ENCODE assay signal across 24 cellular contexts in genomic region chr12:29133680-29134079, GRCh38.
"Had no signal": no experiment of that assay in that cellular context is flagged by ENCODE, and none has a peak within 500 bp of the region (broad histone marks: within the 10 kb centered on the region; RNA-seq: fewer than 3 reads in every experiment).

No MANE protein-coding gene starts in this region.

- H3K27ac ChIP-seq: body of pancreas, colonic mucosa, neural progenitor cell, ovary, right lobe of liver, thoracic aorta had no signal

- H3K9me3 Mint-ChIP-seq: neural progenitor cell had no signal

- DNase-seq: activated CD4-positive, alpha-beta T cell treated with anti-CD3 and anti-CD28 coated beads for 48 hours; activated CD4-positive, alpha-beta T cell treated with anti-CD3 and anti-CD28 coated beads, Interleukin-2, amount 50 U/mL, for 48 hours; activated CD8-positive, alpha-beta memory T cell treated with anti-CD3 and anti-CD28 coated beads for 24 hours; activated effector memory CD4-positive, alpha-beta T cell treated with Interleukin-2 at 50 U/mL for 16 hours; activated naive CD4-positive, alpha-beta T cell treated with Interleukin-2 at 50 U/mL for 16 hours; anterior cingulate cortex; body of pancreas; colonic mucosa; effector CD8-positive, alpha-beta T cell; islet precursor cell; left cardiac atrium; left ventricle myocardium superior; naive thymus-derived CD8-positive, alpha-beta T cell; ovary; right lobe of liver; stimulated activated CD4-positive, alpha-beta T cell treated with anti-CD3 and anti-CD28 coated beads, Interleukin-2, amount 100 ng/mL, for 48 hours; stimulated activated naive CD8-positive, alpha-beta T cell treated with anti-CD3 and anti-CD28 coated beads, Interleukin-15, Interleukin-2, amounts not matched to agents 100 U/mL and 50 U/mL, for 24 hours; T-helper 1 cell had no signal

- H2AFZ ChIP-seq: neural progenitor cell had no signal

- H3K36me3 ChIP-seq: colonic mucosa, neural progenitor cell, ovary, right lobe of liver, thoracic aorta had no signal

- H3K36me3 Mint-ChIP-seq: activated naive CD8-positive, alpha-beta T cell; naive thymus-derived CD8-positive, alpha-beta T cell; neural progenitor cell had no signal

- H3K27me3 ChIP-seq: body of pancreas, colonic mucosa, neural progenitor cell, ovary, right lobe of liver had no signal

- H3K4me3 Mint-ChIP-seq: activated naive CD8-positive, alpha-beta T cell; naive thymus-derived CD8-positive, alpha-beta T cell; neural progenitor cell had no signal

- H3K9ac ChIP-seq: neural progenitor cell had no signal

- H3K9me3 ChIP-seq: body of pancreas, colonic mucosa, ovary, right lobe of liver, thoracic aorta had no signal

- H3K4me1 ChIP-seq: body of pancreas, colonic mucosa, neural progenitor cell, right lobe of liver had no signal

- H3K4me2 ChIP-seq: neural progenitor cell had no signal

- FAIRE-seq: frontal cortex, urothelium cell line had no signal

- H3K27ac Mint-ChIP-seq: activated naive CD8-positive, alpha-beta T cell; naive thymus-derived CD8-positive, alpha-beta T cell; neural progenitor cell; progenitor cell of endocrine pancreas had no signal

- H3K4me3 ChIP-seq: body of pancreas, colonic mucosa, neural progenitor cell, ovary, right lobe of liver, thoracic aorta had no signal

- H3K27me3 Mint-ChIP-seq: activated naive CD8-positive, alpha-beta T cell had no signal

- H3K4me1 Mint-ChIP-seq: neural progenitor cell had no signal
